2 cellular contexts compared by ENCODE assay signal in the genomic region with DNA sequence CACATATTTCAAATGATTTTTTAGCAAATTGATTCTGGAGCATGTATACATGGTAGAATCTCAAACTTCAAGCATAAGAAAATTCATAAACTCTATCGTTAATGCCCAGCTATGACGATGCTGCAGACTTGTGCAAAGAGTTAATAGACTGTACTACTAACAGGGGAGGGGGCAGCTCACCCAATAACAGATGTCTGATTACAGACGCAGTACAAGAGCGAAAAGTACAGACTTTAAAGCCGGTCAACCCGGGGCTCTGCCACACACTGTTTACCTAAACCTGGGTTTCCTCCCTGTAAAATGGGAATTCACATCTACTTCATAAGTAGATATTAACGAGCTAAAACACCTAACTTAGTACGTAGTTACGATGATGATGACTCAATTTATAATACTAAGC.
TF ChIP-seq lines count a peak whose summit lies in the region.

No MANE protein-coding gene starts in this region.

TF ChIP-seq in SK-N-SH, 30 proteins besides CTCF, POLR2A, EP300 and RAD21 (continued from another document):
- TF ChIP-seq TEAD4 (IDR thresholded peaks at IDR 0.05; ENCODE audit: borderline replicate concordance, insufficient read depth) (no peak), TCF12 (IDR thresholded peaks at IDR 0.05) (no peak), JUND (IDR thresholded peaks at IDR 0.05) (no peak), FOSL2 (IDR thresholded peaks at IDR 0.05; ENCODE audit: borderline replicate concordance, low read depth) (no peak), SIN3A (IDR thresholded peaks at IDR 0.05; ENCODE audit: borderline replicate concordance, low read depth, low read length) (no peak), NRF1 (IDR thresholded peaks at IDR 0.05; ENCODE audit: low read depth, low read length) (no peak), ELF1 (IDR thresholded peaks at IDR 0.05) (no peak), FOXJ3 (CRISPR knock-in tag; IDR thresholded peaks at IDR 0.05) (no peak), GATA2 (CRISPR knock-in tag; IDR thresholded peaks at IDR 0.05) (no peak)
- TF ChIP-seq, protein P1, sequence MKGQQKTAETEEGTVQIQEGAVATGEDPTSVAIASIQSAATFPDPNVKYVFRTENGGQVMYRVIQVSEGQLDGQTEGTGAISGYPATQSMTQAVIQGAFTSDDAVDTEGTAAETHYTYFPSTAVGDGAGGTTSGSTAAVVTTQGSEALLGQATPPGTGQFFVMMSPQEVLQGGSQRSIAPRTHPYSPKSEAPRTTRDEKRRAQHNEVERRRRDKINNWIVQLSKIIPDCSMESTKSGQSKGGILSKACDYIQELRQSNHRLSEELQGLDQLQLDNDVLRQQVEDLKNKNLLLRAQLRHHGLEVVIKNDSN (IDR thresholded peaks at IDR 0.05; ENCODE audit: borderline replicate concordance, low read depth): no peak
- TF ChIP-seq, protein P2, sequence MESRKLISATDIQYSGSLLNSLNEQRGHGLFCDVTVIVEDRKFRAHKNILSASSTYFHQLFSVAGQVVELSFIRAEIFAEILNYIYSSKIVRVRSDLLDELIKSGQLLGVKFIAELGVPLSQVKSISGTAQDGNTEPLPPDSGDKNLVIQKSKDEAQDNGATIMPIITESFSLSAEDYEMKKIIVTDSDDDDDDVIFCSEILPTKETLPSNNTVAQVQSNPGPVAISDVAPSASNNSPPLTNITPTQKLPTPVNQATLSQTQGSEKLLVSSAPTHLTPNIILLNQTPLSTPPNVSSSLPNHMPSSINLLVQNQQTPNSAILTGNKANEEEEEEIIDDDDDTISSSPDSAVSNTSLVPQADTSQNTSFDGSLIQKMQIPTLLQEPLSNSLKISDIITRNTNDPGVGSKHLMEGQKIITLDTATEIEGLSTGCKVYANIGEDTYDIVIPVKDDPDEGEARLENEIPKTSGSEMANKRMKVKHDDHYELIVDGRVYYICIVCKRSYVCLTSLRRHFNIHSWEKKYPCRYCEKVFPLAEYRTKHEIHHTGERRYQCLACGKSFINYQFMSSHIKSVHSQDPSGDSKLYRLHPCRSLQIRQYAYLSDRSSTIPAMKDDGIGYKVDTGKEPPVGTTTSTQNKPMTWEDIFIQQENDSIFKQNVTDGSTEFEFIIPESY (IDR thresholded peaks at IDR 0.05; ENCODE audit: borderline replicate concordance, low read depth): no peak
- TF ChIP-seq, protein P3, sequence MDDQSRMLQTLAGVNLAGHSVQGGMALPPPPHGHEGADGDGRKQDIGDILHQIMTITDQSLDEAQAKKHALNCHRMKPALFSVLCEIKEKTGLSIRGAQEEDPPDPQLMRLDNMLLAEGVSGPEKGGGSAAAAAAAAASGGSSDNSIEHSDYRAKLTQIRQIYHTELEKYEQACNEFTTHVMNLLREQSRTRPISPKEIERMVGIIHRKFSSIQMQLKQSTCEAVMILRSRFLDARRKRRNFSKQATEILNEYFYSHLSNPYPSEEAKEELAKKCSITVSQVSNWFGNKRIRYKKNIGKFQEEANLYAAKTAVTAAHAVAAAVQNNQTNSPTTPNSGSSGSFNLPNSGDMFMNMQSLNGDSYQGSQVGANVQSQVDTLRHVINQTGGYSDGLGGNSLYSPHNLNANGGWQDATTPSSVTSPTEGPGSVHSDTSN (IDR thresholded peaks at IDR 0.05): no peak

TF ChIP-seq in SK-N-SH treated with all-trans-retinoic acid at 6 μM for 48 hours, 23 proteins besides CTCF, POLR2A, EP300 and RAD21 (continued from another document):
- TF ChIP-seq, protein P4, sequence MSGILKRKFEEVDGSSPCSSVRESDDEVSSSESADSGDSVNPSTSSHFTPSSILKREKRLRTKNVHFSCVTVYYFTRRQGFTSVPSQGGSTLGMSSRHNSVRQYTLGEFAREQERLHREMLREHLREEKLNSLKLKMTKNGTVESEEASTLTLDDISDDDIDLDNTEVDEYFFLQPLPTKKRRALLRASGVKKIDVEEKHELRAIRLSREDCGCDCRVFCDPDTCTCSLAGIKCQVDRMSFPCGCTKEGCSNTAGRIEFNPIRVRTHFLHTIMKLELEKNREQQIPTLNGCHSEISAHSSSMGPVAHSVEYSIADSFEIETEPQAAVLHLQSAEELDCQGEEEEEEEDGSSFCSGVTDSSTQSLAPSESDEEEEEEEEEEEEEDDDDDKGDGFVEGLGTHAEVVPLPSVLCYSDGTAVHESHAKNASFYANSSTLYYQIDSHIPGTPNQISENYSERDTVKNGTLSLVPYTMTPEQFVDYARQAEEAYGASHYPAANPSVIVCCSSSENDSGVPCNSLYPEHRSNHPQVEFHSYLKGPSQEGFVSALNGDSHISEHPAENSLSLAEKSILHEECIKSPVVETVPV (CRISPR knock-in tag; IDR thresholded peaks at IDR 0.05): no peak
- no peak for TF ChIP-seq ESRRG (CRISPR knock-in tag; IDR thresholded peaks at IDR 0.05)
- no peak for TF ChIP-seq ISL1 (CRISPR knock-in tag; IDR thresholded peaks at IDR 0.05)
- no peak for TF ChIP-seq ZNF8 (CRISPR knock-in tag; IDR thresholded peaks at IDR 0.05)
- TF ChIP-seq, protein P5, sequence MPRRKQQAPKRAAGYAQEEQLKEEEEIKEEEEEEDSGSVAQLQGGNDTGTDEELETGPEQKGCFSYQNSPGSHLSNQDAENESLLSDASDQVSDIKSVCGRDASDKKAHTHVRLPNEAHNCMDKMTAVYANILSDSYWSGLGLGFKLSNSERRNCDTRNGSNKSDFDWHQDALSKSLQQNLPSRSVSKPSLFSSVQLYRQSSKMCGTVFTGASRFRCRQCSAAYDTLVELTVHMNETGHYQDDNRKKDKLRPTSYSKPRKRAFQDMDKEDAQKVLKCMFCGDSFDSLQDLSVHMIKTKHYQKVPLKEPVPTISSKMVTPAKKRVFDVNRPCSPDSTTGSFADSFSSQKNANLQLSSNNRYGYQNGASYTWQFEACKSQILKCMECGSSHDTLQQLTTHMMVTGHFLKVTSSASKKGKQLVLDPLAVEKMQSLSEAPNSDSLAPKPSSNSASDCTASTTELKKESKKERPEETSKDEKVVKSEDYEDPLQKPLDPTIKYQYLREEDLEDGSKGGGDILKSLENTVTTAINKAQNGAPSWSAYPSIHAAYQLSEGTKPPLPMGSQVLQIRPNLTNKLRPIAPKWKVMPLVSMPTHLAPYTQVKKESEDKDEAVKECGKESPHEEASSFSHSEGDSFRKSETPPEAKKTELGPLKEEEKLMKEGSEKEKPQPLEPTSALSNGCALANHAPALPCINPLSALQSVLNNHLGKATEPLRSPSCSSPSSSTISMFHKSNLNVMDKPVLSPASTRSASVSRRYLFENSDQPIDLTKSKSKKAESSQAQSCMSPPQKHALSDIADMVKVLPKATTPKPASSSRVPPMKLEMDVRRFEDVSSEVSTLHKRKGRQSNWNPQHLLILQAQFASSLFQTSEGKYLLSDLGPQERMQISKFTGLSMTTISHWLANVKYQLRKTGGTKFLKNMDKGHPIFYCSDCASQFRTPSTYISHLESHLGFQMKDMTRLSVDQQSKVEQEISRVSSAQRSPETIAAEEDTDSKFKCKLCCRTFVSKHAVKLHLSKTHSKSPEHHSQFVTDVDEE (CRISPR knock-in tag; IDR thresholded peaks at IDR 0.05): no peak
- no peak for TF ChIP-seq OSR1 (CRISPR knock-in tag; IDR thresholded peaks at IDR 0.05)
